18 cellular contexts compared by ENCODE assay signal in the genomic region with DNA sequence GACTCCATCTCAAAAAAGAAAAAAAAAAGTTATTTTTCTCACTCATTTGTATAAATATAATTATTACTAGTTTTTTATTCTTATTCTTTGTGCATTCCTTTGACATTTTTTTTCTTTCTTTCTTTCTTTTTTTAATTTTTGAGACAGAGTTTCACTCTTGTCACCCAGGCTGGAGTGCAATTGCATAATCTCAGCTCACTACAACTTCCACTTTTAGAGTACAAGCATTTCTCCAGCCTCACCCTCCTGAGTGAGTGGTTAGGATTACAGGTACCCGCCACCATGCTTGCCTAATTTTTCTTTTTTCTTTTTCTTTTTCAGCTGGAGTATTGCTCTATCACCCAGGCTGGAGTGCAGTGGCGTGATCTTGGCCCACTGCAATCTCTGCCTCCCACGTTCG.
"Had no signal": no experiment of that assay in that cellular context is flagged by ENCODE, and none has a peak within 500 bp of the region (broad histone marks: within the 10 kb centered on the region; RNA-seq: fewer than 3 reads in every experiment).

No MANE protein-coding gene starts in this region.

- H3K79me2 ChIP-seq: hepatocyte had no signal

- H3K27me3 ChIP-seq: ascending aorta, colonic mucosa, hepatocyte had no signal

- H3K36me3 Mint-ChIP-seq: activated naive CD4-positive, alpha-beta T cell treated with anti-CD3 and anti-CD28 coated beads, Interleukin-2, amount 50 U/mL, for 24 hours; mesothelial cell of epicardium; stimulated activated naive B cell treated with anti-CD40 and anti-IgM and Interleukin-4, amounts not matched to agents 10 μg/mL and 1 μg/mL and 100 μg/mL, for 72 hours had no signal

- ATAC-seq: stimulated activated naive B cell treated with anti-CD40 and anti-IgM and Interleukin-4, amounts not matched to agents 10 μg/mL and 1 μg/mL and 100 μg/mL, for 72 hours had no signal

- H3K27ac Mint-ChIP-seq: activated naive CD4-positive, alpha-beta T cell treated with anti-CD3 and anti-CD28 coated beads, Interleukin-2, amount 50 U/mL, for 24 hours; endodermal cell; mesothelial cell of epicardium; progenitor cell of endocrine pancreas had no signal

- FAIRE-seq: keratinocyte had no signal

- H3K4me1 Mint-ChIP-seq: activated naive CD4-positive, alpha-beta T cell treated with anti-CD3 and anti-CD28 coated beads, Interleukin-2, amount 50 U/mL, for 24 hours; central memory CD8-positive, alpha-beta T cell; endodermal cell; stimulated activated naive B cell treated with anti-CD40 and anti-IgM and Interleukin-4, amounts not matched to agents 10 μg/mL and 1 μg/mL and 100 μg/mL, for 72 hours had no signal

- H3K4me2 ChIP-seq: hepatocyte had no signal

- H3K4me3 ChIP-seq: ascending aorta, colonic mucosa, hepatocyte had no signal

- DNase-seq: activated CD4-positive, alpha-beta T cell treated with anti-CD3 and anti-CD28 coated beads, Interleukin-2, amount 50 U/mL, for 1 hour; activated CD4-positive, CD25-positive, alpha-beta regulatory T cell treated with anti-CD3 and anti-CD28 coated beads, Interleukin-2, amount 50 U/mL, for 72 hours; activated CD8-positive, alpha-beta memory T cell treated with anti-CD3 and anti-CD28 coated beads, Interleukin-2, amount 50 U/mL, for 48 hours; activated effector memory CD4-positive, alpha-beta T cell treated with Interleukin-2 at 50 U/mL for 16 hours; activated T-cell treated with anti-CD3 and anti-CD28 coated beads, Interleukin-2, amount 50 U/mL, for 48 hours; colonic mucosa; endodermal cell; foreskin fibroblast; stimulated activated naive B cell treated with anti-CD40 and anti-IgM and Interleukin-4, amounts not matched to agents 10 μg/mL and 1 μg/mL and 100 μg/mL, for 72 hours had no signal

- H2AFZ ChIP-seq: hepatocyte had no signal

- H3K9me3 Mint-ChIP-seq: activated naive CD4-positive, alpha-beta T cell treated with anti-CD3 and anti-CD28 coated beads, Interleukin-2, amount 50 U/mL, for 24 hours; central memory CD8-positive, alpha-beta T cell; endodermal cell; mesothelial cell of epicardium; stimulated activated naive B cell treated with anti-CD40 and anti-IgM and Interleukin-4, amounts not matched to agents 10 μg/mL and 1 μg/mL and 100 μg/mL, for 72 hours had no signal

- H3K36me3 ChIP-seq: ascending aorta, colonic mucosa had no signal

- H3K9me3 ChIP-seq: ascending aorta, colonic mucosa had no signal

- H3K4me3 Mint-ChIP-seq: activated naive CD4-positive, alpha-beta T cell treated with anti-CD3 and anti-CD28 coated beads, Interleukin-2, amount 50 U/mL, for 24 hours; central memory CD8-positive, alpha-beta T cell; endodermal cell; mesothelial cell of epicardium; stimulated activated naive B cell treated with anti-CD40 and anti-IgM and Interleukin-4, amounts not matched to agents 10 μg/mL and 1 μg/mL and 100 μg/mL, for 72 hours had no signal

- H3K27me3 Mint-ChIP-seq: activated naive CD4-positive, alpha-beta T cell treated with anti-CD3 and anti-CD28 coated beads, Interleukin-2, amount 50 U/mL, for 24 hours; central memory CD8-positive, alpha-beta T cell; progenitor cell of endocrine pancreas; stimulated activated naive B cell treated with anti-CD40 and anti-IgM and Interleukin-4, amounts not matched to agents 10 μg/mL and 1 μg/mL and 100 μg/mL, for 72 hours had no signal

- H3K27ac ChIP-seq: ascending aorta, colonic mucosa, epithelial cell of prostate, hepatocyte, VCaP had no signal

- H3K4me1 ChIP-seq: ascending aorta, colonic mucosa had no signal
